ENCODE assay signal across 30 cellular contexts in the genomic region with DNA sequence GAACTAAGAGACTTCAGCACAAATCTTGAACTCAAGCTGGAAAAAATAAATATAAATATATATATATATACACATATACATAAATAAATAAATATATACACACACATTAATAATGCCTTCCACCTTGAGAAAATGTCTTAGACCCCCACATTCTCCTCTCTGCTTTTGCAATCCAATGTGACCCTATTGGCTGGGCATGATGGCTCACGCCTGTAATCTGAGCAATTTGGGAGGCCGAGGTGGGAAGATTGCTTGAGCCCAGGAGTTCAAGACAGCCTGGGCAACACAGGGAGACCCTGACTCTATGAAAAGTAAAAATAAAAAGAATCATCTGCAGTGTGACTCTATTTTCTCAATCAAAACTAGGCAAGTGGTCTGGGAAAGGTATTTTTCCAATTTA.
"Had no signal": no experiment of that assay in that cellular context is flagged by ENCODE, and none has a peak within 500 bp of the region (broad histone marks: within the 10 kb centered on the region; RNA-seq: fewer than 3 reads in every experiment).

No MANE protein-coding gene starts in this region.

- H3K27ac ChIP-seq: colonic mucosa, esophagus muscularis mucosa, foreskin keratinocyte, gastroesophageal sphincter, heart left ventricle, hepatocyte, neutrophil, prostate gland, right atrium auricular region, suprapubic skin, thyroid gland had no signal

- DNase-seq: colonic mucosa; effector memory CD4-positive, alpha-beta T cell; foreskin keratinocyte; heart left ventricle; kidney; mucosa of descending colon; naive B cell; stimulated activated CD4-positive, alpha-beta T cell treated with anti-CD3 and anti-CD28 coated beads, Interleukin-12 subunit alpha, Interleukin-12 subunit beta, amount 100 ng/mL, for 4 hours; stimulated activated CD4-positive, alpha-beta T cell treated with anti-CD3 and anti-CD28 coated beads, Interleukin-1b, Interleukin-23, amount 100 ng/mL, for 48 hours; stimulated activated CD4-positive, alpha-beta T cell treated with anti-CD3 and anti-CD28 coated beads, Interleukin-4, amount 100 ng/mL, for 1 hour; stimulated activated CD8-positive, alpha-beta memory T cell treated with anti-CD3 and anti-CD28 coated beads, Interleukin-4, amount 100 ng/mL, for 48 hours; stimulated activated naive CD4-positive, alpha-beta T cell; stimulated activated naive CD8-positive, alpha-beta T cell treated with anti-CD3 and anti-CD28 coated beads, Interleukin-15, amount 100 ng/mL, for 72 hours; thyroid gland had no signal

- H3K79me2 ChIP-seq: hepatocyte had no signal

- H3K4me1 Mint-ChIP-seq: memory B cell; naive B cell; stimulated activated naive CD8-positive, alpha-beta T cell treated with anti-CD3 and anti-CD28 coated beads, Interleukin-15, amount 100 ng/mL, for 72 hours had no signal

- H3K9me3 Mint-ChIP-seq: dendritic cell treated with granulocyte-macrophage colony-stimulating factor and Interleukin-4, amounts not matched to agents 40 ng/mL and 50 ng/mL, for 4 days; memory B cell; mesothelial cell of epicardium; naive B cell; natural killer cell treated with Interleukin-12 subunit alpha and Interleukin-12 subunit beta and Interleukin-15 and Interleukin-18, amount 100 ng/mL, for 72 hours; stimulated activated naive CD8-positive, alpha-beta T cell treated with anti-CD3 and anti-CD28 coated beads, Interleukin-15, amount 100 ng/mL, for 72 hours had no signal

- H3K27me3 ChIP-seq: colonic mucosa, esophagus muscularis mucosa, foreskin keratinocyte, gastroesophageal sphincter, heart left ventricle, hepatocyte, right atrium auricular region, suprapubic skin, thyroid gland had no signal

- ATAC-seq: foreskin keratinocyte; gastroesophageal sphincter; heart left ventricle; left lobe of liver; mucosa of descending colon; natural killer cell treated with Interleukin-12 subunit alpha and Interleukin-12 subunit beta and Interleukin-15 and Interleukin-18, amount 100 ng/mL, for 72 hours; sciatic nerve; stimulated activated naive CD8-positive, alpha-beta T cell treated with anti-CD3 and anti-CD28 coated beads, Interleukin-15, amount 100 ng/mL, for 72 hours had no signal

- H3K36me3 ChIP-seq: colonic mucosa, esophagus muscularis mucosa, gastroesophageal sphincter, heart left ventricle, neutrophil, prostate gland, right atrium auricular region, suprapubic skin, thyroid gland had no signal

- H3K4me1 ChIP-seq: colonic mucosa, prostate gland had no signal

- H3K27me3 Mint-ChIP-seq: stimulated activated naive CD8-positive, alpha-beta T cell treated with anti-CD3 and anti-CD28 coated beads, Interleukin-15, amount 100 ng/mL, for 72 hours had no signal

- H3K27ac Mint-ChIP-seq: dendritic cell treated with granulocyte-macrophage colony-stimulating factor and Interleukin-4, amounts not matched to agents 40 ng/mL and 50 ng/mL, for 4 days; memory B cell; mesothelial cell of epicardium; naive B cell; natural killer cell treated with Interleukin-12 subunit alpha and Interleukin-12 subunit beta and Interleukin-15 and Interleukin-18, amount 100 ng/mL, for 72 hours; stimulated activated naive CD8-positive, alpha-beta T cell treated with anti-CD3 and anti-CD28 coated beads, Interleukin-15, amount 100 ng/mL, for 72 hours; type B pancreatic cell had no signal

- H3K4me3 Mint-ChIP-seq: dendritic cell treated with granulocyte-macrophage colony-stimulating factor and Interleukin-4, amounts not matched to agents 40 ng/mL and 50 ng/mL, for 4 days; memory B cell; mesothelial cell of epicardium; naive B cell; natural killer cell treated with Interleukin-12 subunit alpha and Interleukin-12 subunit beta and Interleukin-15 and Interleukin-18, amount 100 ng/mL, for 72 hours; stimulated activated naive CD8-positive, alpha-beta T cell treated with anti-CD3 and anti-CD28 coated beads, Interleukin-15, amount 100 ng/mL, for 72 hours; type B pancreatic cell had no signal

- H3K9me3 ChIP-seq: colonic mucosa, esophagus muscularis mucosa, gastroesophageal sphincter, heart left ventricle, mucosa of descending colon, neutrophil, prostate gland, right atrium auricular region, suprapubic skin, thyroid gland had no signal

- H3K4me3 ChIP-seq: colonic mucosa, esophagus muscularis mucosa, gastroesophageal sphincter, heart left ventricle, hepatocyte, lung, mucosa of descending colon, prostate gland, right atrium auricular region, smooth muscle cell, suprapubic skin, thyroid gland had no signal

- H2AFZ ChIP-seq: hepatocyte had no signal

- H3K36me3 Mint-ChIP-seq: memory B cell; mesothelial cell of epicardium; naive B cell; natural killer cell treated with Interleukin-12 subunit alpha and Interleukin-12 subunit beta and Interleukin-15 and Interleukin-18, amount 100 ng/mL, for 72 hours; type B pancreatic cell had no signal

- H3K4me2 ChIP-seq: hepatocyte, smooth muscle cell had no signal
